In the genomic region with DNA sequence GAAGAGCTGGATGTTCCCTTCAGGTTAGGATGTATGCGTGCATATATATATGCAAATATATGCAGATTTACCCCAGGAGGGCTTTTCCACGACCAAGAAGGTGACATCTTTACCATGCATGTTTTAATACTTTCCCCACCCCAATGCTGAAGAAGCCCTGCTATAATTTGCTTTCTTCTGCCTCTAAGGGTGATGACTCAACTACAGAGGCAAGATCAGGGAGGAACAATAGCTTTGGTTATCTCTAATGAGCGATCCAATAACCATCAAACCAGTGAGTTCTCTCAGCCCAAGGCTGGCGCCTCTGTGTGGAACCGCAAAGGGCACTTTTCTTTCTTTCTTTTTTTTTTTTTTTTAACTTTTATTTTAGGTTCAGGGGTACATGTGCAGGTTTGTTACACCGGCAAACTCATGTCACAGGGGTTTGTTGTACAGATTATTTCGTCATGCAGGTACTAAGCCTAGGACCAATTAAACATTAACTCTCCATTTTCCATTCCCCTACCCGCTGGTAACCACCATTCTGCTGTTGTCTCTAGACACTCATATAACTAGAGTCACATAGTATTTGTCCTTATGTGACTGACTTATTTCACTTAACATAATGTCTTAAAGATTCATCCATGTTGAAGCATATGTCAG, we compare ENCODE assay signal across 10 cellular contexts. TPM values are rescaled to one million over a fixed set of nuclear protein-coding genes. Genes with fewer than 3 reads are reported as not detected.
DNase-seq lines count a peak whose midpoint lies in the region; ATAC-seq, FAIRE-seq and TF ChIP-seq lines count a peak whose summit lies in the region.
"Had no signal": no experiment of that assay in that cellular context is flagged by ENCODE, and none has a peak within 500 bp of the region (broad histone marks: within the 10 kb centered on the region; RNA-seq: fewer than 3 reads in every experiment).

No MANE protein-coding gene starts in this region.

- intact Hi-C loops in GM12878 (cut with micrococcal nuclease; ENCODE audit: unreplicated experiment) (no loop called here), aorta (cut with DNase I) (loop anchor here (5.0 kb wide), 3 partner anchors 51 to 89 kb away; a partner anchor contains a TSS)

- H3K4me1 ChIP-seq in A549 (peaks cover 11% of the 10 kb centered on the region), Karpas-422 (ENCODE audit: low read length) (peaks cover 24% of the 10 kb centered on the region), GM12878 (ENCODE audit: control insufficient read depth, insufficient read depth, low read length) (peaks cover 7% of the 10 kb centered on the region), mucosa of rectum (ENCODE audit: control insufficient read depth in 2 of 2, insufficient read depth in 2 of 2, low read length in 2 of 2) (peaks cover 9 to 15% of the 10 kb centered on the region in 2 donors), aorta (ENCODE audit: control insufficient read depth in 1 of 2, insufficient read depth in 2 of 2, low read length in 2 of 2) (no peaks in the 10 kb centered on the region)

- H3K36me3 ChIP-seq in Karpas-422 (ENCODE audit: insufficient read depth, low read length) (no peaks in the 10 kb centered on the region), GM12878 (ENCODE audit: control insufficient read depth in 2 of 2, insufficient read depth in 2 of 2, low read length in 1 of 2) (no peaks in the 10 kb centered on the region), mucosa of rectum (ENCODE audit: control insufficient read depth in 2 of 2, insufficient read depth in 2 of 2, low read length in 2 of 2) (no peaks in the 10 kb centered on the region), aorta (ENCODE audit: control insufficient read depth in 1 of 2, insufficient read depth in 2 of 2, low read length in 1 of 2) (no peaks in the 10 kb centered on the region)

- H3K79me2 ChIP-seq in Karpas-422 (ENCODE audit: low read length) (no peaks in the 10 kb centered on the region), GM12878 (ENCODE audit: control insufficient read depth, insufficient read depth, low read length) (no peaks in the 10 kb centered on the region)

- ATAC-seq in A549 (no peak), GM12878 (peak; percentile 80), aorta (ENCODE audit: low FRiP score) (no peak)

- H3K27me3 ChIP-seq in Karpas-422 (ENCODE audit: low read length) (no peaks in the 10 kb centered on the region), GM12878 (replicated peaks in 1 of 2; ENCODE audit: control insufficient read depth in 2 of 2, insufficient read depth in 2 of 2, low read length in 1 of 2) (no peaks in the 10 kb centered on the region), mucosa of rectum (ENCODE audit: control insufficient read depth in 2 of 2, insufficient read depth in 2 of 2, low read length in 2 of 2) (no peaks in the 10 kb centered on the region), aorta (ENCODE audit: control insufficient read depth in 1 of 2, insufficient read depth in 2 of 2, low read length in 1 of 2) (no peaks in the 10 kb centered on the region)

- H4K20me1 ChIP-seq in Karpas-422 (ENCODE audit: insufficient read depth, low read depth, low read length): no peaks in the 10 kb centered on the region
- no peaks in the 10 kb centered on the region for H4K20me1 ChIP-seq in GM12878 (ENCODE audit: control insufficient read depth, insufficient read depth)

- 36% methylated on average over 8 of the region's 8 CpGs for WGBS in A549 (ENCODE audit: missing lambda C conversion rate)
- whole genome bisulfite sequencing in GM12878 (ENCODE audit: insufficient coverage, insufficient replicate concordance, low lambda C conversion rate, missing lambda C conversion rate): 54% methylated on average over 8 of the region's 8 CpGs
- WGBS in aorta, 2 donors: 68 to 73% methylated on average over 8 of the region's 8 CpGs

- TF ChIP-seq RAD21 in A549 (conservative IDR thresholded peaks at IDR 0.05 in 1 of 2, IDR thresholded peaks at IDR 0.05 in 1 of 2) (no peak), GM12878 (IDR thresholded peaks at IDR 0.05; ENCODE audit: insufficient read depth, low read depth, low read length) (no peak)

- H3K9me3 ChIP-seq in A549: no peaks in the 10 kb centered on the region
- no peaks in the 10 kb centered on the region for H3K9me3 ChIP-seq in Karpas-422 (ENCODE audit: low read length)
- H3K9me3 ChIP-seq in GM12878 (replicated peaks; ENCODE audit: control insufficient read depth, insufficient read depth, low read length): no peaks in the 10 kb centered on the region
- H3K9me3 ChIP-seq in mucosa of rectum (ENCODE audit: control insufficient read depth in 2 of 2, low read length in 2 of 2): no peaks in the 10 kb centered on the region
- no peaks in the 10 kb centered on the region for H3K9me3 ChIP-seq in aorta (ENCODE audit: control insufficient read depth, low read length)

- CTCF ChIA-PET in A549 (lab: Yijun Ruan, JAX) (no interaction called here), GM12878 (lab: Yijun Ruan, JAX) (interaction anchor here (1.0 to 3.1 kb wide), 7 partner anchors 9 to 49 kb away, joined by 3 to 14 read pairs (median 6); no protein-coding TSS in a partner anchor)

- H3K9ac ChIP-seq in Karpas-422 (ENCODE audit: low read length) (peak overlapping the region; percentile 91), GM12878 (ENCODE audit: control insufficient read depth, insufficient read depth, low read length) (no peak overlapping the region), mucosa of rectum (ENCODE audit: low read depth in 1 of 2, low read length in 2 of 2) (no peak overlapping the region)

- TF ChIP-seq POLR2A in A549 (IDR thresholded peaks at IDR 0.05; ENCODE audit: low read length) (no peak), GM12878 (IDR thresholded peaks at IDR 0.05; ENCODE audit: low read depth, low read length) (no peak)

- H2AFZ ChIP-seq in Karpas-422 (ENCODE audit: low read length): 0 out of 2 replicates have a peak overlapping the region, but pooled peaks have one; percentile 32
- H2AFZ ChIP-seq in GM12878 (ENCODE audit: control insufficient read depth, low read depth, low read length): no peak overlapping the region

- TF ChIP-seq EP300 in A549 (IDR thresholded peaks at IDR 0.05): no peak
- no peak for TF ChIP-seq EP300 in GM12878 (IDR thresholded peaks at IDR 0.05; ENCODE audit: borderline replicate concordance in 1 of 2, control insufficient read depth in 1 of 2, low read depth in 2 of 2, low read length in 2 of 2)

- DNase-seq in A549 (ENCODE audit: low read depth in 1 of 2, low spot score in 1 of 2) (no peak), Karpas-422 (no peak), GM12878 (ENCODE audit: low read depth, low spot score) (no peak), GM19238 (ENCODE audit: insufficient read length, low spot score) (no peak), GM13976 (ENCODE audit: low spot score) (no peak), aorta (no peak), NCI-H1105 treated with DMSO at 0.1 percent for 48 hours (lab: John Stamatoyannopoulos, UW) (no peak)

- TF ChIP-seq CTCF in A549 (IDR thresholded peaks at IDR 0.05) (no peak), GM12878 (IDR thresholded peaks at IDR 0.05 in 2 of 3, conservative IDR thresholded peaks at IDR 0.05 in 1 of 3; ENCODE audit: control insufficient read depth in 2 of 3, extremely low read depth in 1 of 3, insufficient read depth in 1 of 3, low read depth in 3 of 3, low read length in 3 of 3) (no peak), GM13976 (IDR thresholded peaks at IDR 0.05; ENCODE audit: borderline replicate concordance, control extremely low read depth, extremely low read depth, insufficient read depth, missing control alignments) (no peak)

- H3K4me2 ChIP-seq in A549: peak overlapping the region; percentile 98
- H3K4me2 ChIP-seq in Karpas-422 (ENCODE audit: low read depth, low read length, poor library complexity, severe bottlenecking): peak overlapping the region; percentile 100
- H3K4me2 ChIP-seq in GM12878 (ENCODE audit: control insufficient read depth, insufficient read depth): no peak overlapping the region; the same call in 1 of the 2 replicates

- in situ Hi-C loops in GM12878 (cut with MboI): no loop called here
- in situ Hi-C loops in GM13976 (cut with MboI; ENCODE audit: low sequenced_read_pairs, unreplicated experiment): no loop called here

- POLR2A ChIA-PET in A549 (lab: Yijun Ruan, JAX): interaction anchor here (2.3 to 3.4 kb wide), 2 partner anchors 26 to 89 kb away, joined by 16 read pairs; a partner anchor contains a TSS
- POLR2A ChIA-PET in GM12878 (lab: Charles Lee): interaction anchor here (1.0 to 6.9 kb wide), 5 partner anchors 11 to 46 kb away, joined by 3 to 76 read pairs (median 7); a partner anchor contains a TSS

- FAIRE-seq in A549 (lab: Jason Lieb, UNC): no peak
- no peak for FAIRE-seq in GM12878 (lab: Jason Lieb, UNC)

- SMC1A ChIA-PET in GM12878 (lab: Charles Lee; ENCODE audit: uncharacterized antibody, unreplicated experiment): interaction anchor here (0.9 to 12.8 kb wide), 11 partner anchors 8 to 250 kb away, joined by 3 to 143 read pairs (median 7); a partner anchor contains a TSS

- H3K4me3 ChIP-seq in A549 (peak overlapping the region; percentile 55; the same call in 2 of the 3 replicates), Karpas-422 (ENCODE audit: low read length) (peak overlapping the region; percentile 82), GM12878 (no peak overlapping the region), mucosa of rectum (ENCODE audit: low read length in 2 of 2) (no peak overlapping the region), aorta (ENCODE audit: low read length in 2 of 2) (no peak overlapping the region)

- BruUV-seq in GM12878 (replicated peaks; lab: Mats Ljungman, UMichigan): no TSS peak

- H3K27ac ChIP-seq in A549 (peak overlapping the region; percentile 70 to 87), Karpas-422 (ENCODE audit: low read length) (peak overlapping the region; percentile 87), GM12878 (ENCODE audit: control insufficient read depth, insufficient read depth) (no peak overlapping the region), mucosa of rectum (ENCODE audit: low read depth in 2 of 2, low read length in 2 of 2) (peak overlapping the region; percentile 92 to 98), aorta (ENCODE audit: low read depth in 1 of 2, low read length in 2 of 2) (peak overlapping the region in 1 of 2 donors; percentile 62)

- RAD21 ChIA-PET in GM12878 (lab: Charles Lee; ENCODE audit: unreplicated experiment): interaction anchor here (0.7 to 7.4 kb wide), 9 partner anchors 9 to 92 kb away, joined by 3 to 105 read pairs (median 6); no protein-coding TSS in a partner anchor

- no peaks in the 10 kb centered on the region for H3K9me2 ChIP-seq in Karpas-422 (replicated peaks; ENCODE audit: insufficient read depth, low read length)

RNA-seq across cellular contexts. Expression of a gene that starts 25.7 kb away (rescaled TPM):
- 0.48 TPM in 1 of 2 replicates, not detected in the other for polyA plus RNA-seq in A549 (2011; rRNA removed)
- not detected in 2 replicates for polyA plus RNA-seq in A549 (2012; cell fraction: cytosol; rRNA removed)
- polyA plus RNA-seq in A549 (2012; cell fraction: nucleus; rRNA removed): not detected in 2 replicates
- polyA plus RNA-seq in A549 (2017; fragmentation: RNase III; extraction: RNeasy Plus Mini Kit Qiagen cat#74134 plus additional on column Dnase treatment): 0.31 to 0.53 TPM (median 0.33 TPM) in 3 replicates
- polyA minus RNA-seq in A549 (2011; rRNA and poly(A)+ RNA removed): 0.12 TPM in 1 of 2 replicates, not detected in the other
- not detected in 2 replicates for total RNA-seq in Karpas-422 (2014; rRNA removed; shearing (Covaris generic); ENCODE audit: low replicate concordance)
- total RNA-seq in GM12878 (2013; cell fraction: nucleolus; rRNA removed): 0.78 TPM in 1 of 2 replicates, not detected in the other
- total RNA-seq in GM12878 (2014; rRNA removed): 0.06 and 0.11 TPM in 2 replicates
- total RNA-seq in GM12878 (2014; rRNA removed; fragmentation: Illumina TruSeq; extraction: Trizol): not detected in 2 replicates
- not detected in 2 replicates for total RNA-seq in GM12878 (2021)
- polyA plus RNA-seq in GM12878 (2011; ENCODE audit: low read depth): 1.0 TPM
- 0.22 and 0.32 TPM in 2 replicates for polyA plus RNA-seq in GM12878 (2011; rRNA removed)
- polyA plus RNA-seq in GM12878 (2011; cell fraction: cytosol; rRNA removed): not detected in 2 replicates
- 0.13 TPM in 1 of 2 replicates, not detected in the other for polyA plus RNA-seq in GM12878 (2011; cell fraction: nucleus; rRNA removed)
- polyA plus RNA-seq in GM12878 (2012): 0.13 and 0.34 TPM in 2 replicates
- polyA plus RNA-seq in GM12878 (2014; fragmentation: Illumina TruSeq; extraction: Trizol): 0.29 TPM in 1 of 2 replicates, not detected in the other
- under 1 TPM; 0.03 to 0.11 TPM for polyA plus RNA-seq in GM12878 (2014; fragmentation: Nextera tagmentation; extraction: Ambion mirVana)
- 1.1 TPM in 1 of 2 replicates, not detected in the other for polyA plus RNA-seq in GM12878 (2014; rRNA removed)
- under 1 TPM; 0.17 to 0.21 TPM for polyA plus RNA-seq in GM12878 (2016; fragmentation: Nextera tagmentation; extraction: Ambion mirVana)
- polyA minus RNA-seq in GM12878 (2011; rRNA and poly(A)+ RNA removed): not detected in 2 replicates
- not detected in 2 replicates for polyA minus RNA-seq in GM12878 (2011; cell fraction: cytosol; rRNA and poly(A)+ RNA removed)
- polyA minus RNA-seq in GM12878 (2011; cell fraction: nucleus; rRNA and poly(A)+ RNA removed): not detected in 2 replicates
- total RNA-seq in aorta: 1 to 10 TPM in 1 of 2 donors, not detected in 1; 1.7 TPM
- under 1 TPM in 1 of 2 donors, not detected in 1; 0.61 TPM for polyA plus RNA-seq in aorta
- total RNA-seq: CD4-positive, alpha-beta memory T cell; dermis microvascular lymphatic vessel endothelial cell had no signal
- polyA plus RNA-seq: CD4-positive, alpha-beta memory T cell had no signal

Comparison
In these comparisons a context has a peak if more than half of its experiments do, and no peak if none do; other contexts are left out.
1. H3K4me3 ChIP-seq: peak in A549 (single experiment) and Karpas-422 (single experiment); none in GM12878 (single experiment), mucosa of rectum (0 of 2) and aorta (0 of 2).